Comparison of ENCODE assay signal across 8 cellular contexts in the genomic region with DNA sequence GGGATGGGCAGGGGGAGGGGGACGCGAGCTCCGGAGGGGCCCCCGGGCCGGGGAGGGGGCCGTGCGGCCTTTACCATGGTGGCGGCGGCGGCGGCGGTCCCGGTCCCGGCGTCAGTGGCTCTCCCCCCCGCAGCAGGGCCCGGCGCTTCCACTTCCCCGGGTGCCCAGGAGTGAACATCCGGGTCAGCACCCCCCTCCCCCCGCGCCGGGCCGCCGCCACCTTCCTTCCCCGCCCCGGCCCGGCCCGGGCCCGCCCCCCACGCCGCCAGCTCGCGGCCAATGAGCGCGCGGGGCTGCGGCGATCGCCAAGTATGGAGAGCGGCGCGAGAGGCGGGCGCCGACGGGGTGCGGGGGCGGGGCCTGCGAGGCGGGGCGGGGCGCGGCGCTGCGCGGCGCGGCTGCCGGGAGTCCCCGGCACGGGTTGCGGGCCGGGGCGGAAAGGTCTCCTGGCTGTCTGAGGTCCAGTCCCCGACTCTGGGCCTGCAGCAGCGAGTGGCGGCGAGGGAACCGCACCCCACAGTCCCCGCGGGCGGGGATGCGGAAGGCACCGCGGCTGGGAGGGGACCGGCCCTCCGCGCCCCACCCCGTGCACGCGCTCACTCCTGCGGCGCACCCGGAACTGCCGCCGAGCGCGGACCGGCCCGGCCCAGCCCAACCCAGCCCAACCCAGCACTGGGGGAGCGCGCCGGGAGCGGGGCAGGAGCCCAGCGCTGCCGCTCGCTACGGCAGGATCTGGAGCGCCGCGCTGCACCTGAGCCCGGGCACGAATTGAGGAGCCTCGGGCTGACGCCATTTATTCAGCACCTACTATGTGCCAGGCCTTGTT. TPM values are rescaled to one million over a fixed set of nuclear protein-coding genes. Genes with fewer than 3 reads are reported as not detected.
DNase-seq lines count a peak whose midpoint lies in the region; ATAC-seq, FAIRE-seq and TF ChIP-seq lines count a peak whose summit lies in the region.

A gene (minus strand): TSS at position 178 of the 826 bp plus-strand sequence. CDS start 101 bp downstream, at position 77.

- peak within 1 kb of the TSS; percentile 96 for H3K9ac ChIP-seq in HUES6 (ENCODE audit: low read length)
- peak within 1 kb of the TSS; percentile 98 to 100 for H3K9ac ChIP-seq in mucosa of rectum (ENCODE audit: low read depth in 1 of 2, low read length in 2 of 2)

- H3K4me1 ChIP-seq in HUES6 (ENCODE audit: control insufficient read depth, insufficient read depth, low read length) (peaks cover 45% of the 10 kb centered on the region), mucosa of rectum (ENCODE audit: control insufficient read depth in 2 of 2, insufficient read depth in 2 of 2, low read length in 2 of 2) (peaks cover 29 to 45% of the 10 kb centered on the region in 2 donors)

- DNase-seq in D721Med (ENCODE audit: insufficient read length, low spot score) (peak; percentile 75), OCI-M1 (lab: John Stamatoyannopoulos, UW) (peak; percentile 93), epithelial cell of proximal tubule (ENCODE audit: low read depth) (no peak)
- DNase-seq in activated T-cell treated with anti-CD3 and anti-CD28 coated beads, Interleukin-2, amount 50 U/mL, for 1 hour = peak; percentile 94
- peak; percentile 79 to 91 for DNase-seq in stimulated activated CD8-positive, alpha-beta memory T cell treated with anti-CD3 and anti-CD28 coated beads, Interleukin-4, amount 100 ng/mL, for 4 hours (ENCODE audit: low read depth in 2 of 2, low spot score in 1 of 2)

- ATAC-seq in GM21447 (IDR thresholded peaks at IDR 0.05; ENCODE audit: unreplicated experiment) = peak; percentile 58

- H3K36me3 ChIP-seq in HUES6 (ENCODE audit: control insufficient read depth, insufficient read depth, low read length) (peaks cover 22% of the 10 kb centered on the region), mucosa of rectum (ENCODE audit: control insufficient read depth in 2 of 2, insufficient read depth in 2 of 2, low read length in 2 of 2) (peaks cover 4 to 11% of the 10 kb centered on the region in 2 donors)

- no peak for FAIRE-seq in D721Med (lab: Jason Lieb, UNC)

- peak within 1 kb of the TSS; percentile 99 for H3K4me3 ChIP-seq in HUES6 (ENCODE audit: low read depth, low read length)
- peak within 1 kb of the TSS; percentile 98 for H3K4me3 ChIP-seq in epithelial cell of proximal tubule (ENCODE audit: low read depth, low read length)
- peak within 1 kb of the TSS; percentile 92 to 98 for H3K4me3 ChIP-seq in mucosa of rectum (ENCODE audit: low read length in 2 of 2)

- TF ChIP-seq CTCF in D721Med (IDR thresholded peaks at IDR 0.05; ENCODE audit: insufficient read depth, missing control alignments) (no peak), epithelial cell of proximal tubule (conservative IDR thresholded peaks at IDR 0.05; ENCODE audit: low read depth, low read length) (no peak)

- no peaks in the 10 kb centered on the region for H3K9me3 ChIP-seq in HUES6 (ENCODE audit: control insufficient read depth, insufficient read depth, low read depth, low read length)
- H3K9me3 ChIP-seq in mucosa of rectum (ENCODE audit: control insufficient read depth in 2 of 2, low read length in 2 of 2) = no peaks in the 10 kb centered on the region

- H3K27ac ChIP-seq in HUES6 (ENCODE audit: low read depth, low read length) (peak within 1 kb of the TSS; percentile 98), mucosa of rectum (ENCODE audit: low read depth in 2 of 2, low read length in 2 of 2) (peak within 1 kb of the TSS; percentile 98 to 99)

- H3K27me3 ChIP-seq in HUES6 (ENCODE audit: control insufficient read depth, insufficient read depth, low read length) = no peaks in the 10 kb centered on the region
- no peaks in the 10 kb centered on the region for H3K27me3 ChIP-seq in mucosa of rectum (ENCODE audit: control insufficient read depth in 2 of 2, insufficient read depth in 2 of 2, low read length in 2 of 2)

RNA-seq across cellular contexts. Expression of the gene that starts here (rescaled TPM):
- 74.9 and 105 TPM in 2 replicates for total RNA-seq in epithelial cell of proximal tubule
